In genomic region chr15:75454471-75455418, GRCh38 we compare ENCODE assay signal across 8 cellular contexts. TPM values are rescaled to one million over a fixed set of nuclear protein-coding genes. Genes with fewer than 3 reads are reported as not detected.
DNase-seq lines count a peak whose midpoint lies in the region; ATAC-seq and TF ChIP-seq lines count a peak whose summit lies in the region.

No MANE protein-coding gene starts in this region.

- no peaks in the 10 kb centered on the region for H3K9me3 Mint-ChIP-seq in activated CD4-positive, alpha-beta T cell treated with anti-CD3 and anti-CD28 coated beads, Interleukin-2, amount 10 ng/mL, durations not matched to agents 7 days and 5 days

- TF ChIP-seq CTCF in GM10248 (IDR thresholded peaks at IDR 0.05; ENCODE audit: control extremely low read depth, extremely low read depth, low read depth, missing control alignments), result no peak

- peaks cover 3% of the 10 kb centered on the region for H3K36me3 Mint-ChIP-seq in activated CD4-positive, alpha-beta T cell treated with anti-CD3 and anti-CD28 coated beads, Interleukin-2, amount 10 ng/mL, durations not matched to agents 7 days and 5 days (ENCODE audit: low read depth)

- POLR2A ChIA-PET in GM10248 (lab: Yijun Ruan, JAX), result interaction anchor here (0.6 to 3.0 kb wide), 8 partner anchors 10 to 585 kb away, joined by 3 to 23 read pairs (median 5); partner anchors contain the start of genes IMP3, MAN2C1 and SNUPN
- POLR2A ChIA-PET in activated CD4-positive, alpha-beta T cell treated with anti-CD3 and anti-CD28 coated beads, Interleukin-2, amount 10 ng/mL, durations not matched to agents 7 days and 5 days (lab: Charles Lee), result interaction anchor here (0.7 to 5.0 kb wide), 5 partner anchors 8 to 186 kb away, joined by 3 to 18 read pairs (median 8); partner anchors contain the start of genes IMP3, MAN2C1 and SNUPN

- peak overlapping the region; percentile 95 for H3K27ac Mint-ChIP-seq in activated CD4-positive, alpha-beta T cell treated with anti-CD3 and anti-CD28 coated beads, Interleukin-2, amount 10 ng/mL, durations not matched to agents 7 days and 5 days

- DNase-seq in GM10248 (ENCODE audit: extremely low spot score), result peak; percentile 72
- DNase-seq in NCI-H2171 treated with DMSO at 0.1 percent for 48 hours (lab: John Stamatoyannopoulos, UW), result peak; percentile 78
- DNase-seq in activated CD4-positive, alpha-beta T cell treated with anti-CD3 and anti-CD28 coated beads, Interleukin-2, amount 10 ng/mL, durations not matched to agents 7 days and 5 days, result peak; percentile 83
- peak; percentile 91 for DNase-seq in dermis blood vessel endothelial cell
- DNase-seq in mesenteric fat pad (ENCODE audit: low spot score), result peak; percentile 94
- peak; percentile 52 for DNase-seq in stimulated activated CD8-positive, alpha-beta memory T cell treated with anti-CD3 and anti-CD28 coated beads, Interleukin-15, amount 100 ng/mL, for 1 hour (ENCODE audit: low read depth)
- no peak for DNase-seq in glomerular visceral epithelial cell (ENCODE audit: extremely low spot score)

- CTCF ChIA-PET in GM10248 (lab: Yijun Ruan, JAX), result interaction anchor here (0.7 to 7.7 kb wide), 7 partner anchors 11 to 232 kb away, joined by 3 to 47 read pairs (median 6); partner anchors contain the start of genes IMP3 and MAN2C1
- CTCF ChIA-PET in activated CD4-positive, alpha-beta T cell treated with anti-CD3 and anti-CD28 coated beads, Interleukin-2, amount 10 ng/mL, durations not matched to agents 7 days and 5 days (lab: Charles Lee), result interaction anchor here (0.8 to 3.0 kb wide), 11 partner anchors 9 to 393 kb away, joined by 3 to 21 read pairs (median 4); partner anchors contain the start of genes IMP3, MAN2C1 and SNX33

- H3K4me1 Mint-ChIP-seq in activated CD4-positive, alpha-beta T cell treated with anti-CD3 and anti-CD28 coated beads, Interleukin-2, amount 10 ng/mL, durations not matched to agents 7 days and 5 days, result peaks cover 22% of the 10 kb centered on the region

- ATAC-seq in HG03039 (IDR thresholded peaks at IDR 0.05; ENCODE audit: unreplicated experiment), result no peak

- H3K27me3 Mint-ChIP-seq in activated CD4-positive, alpha-beta T cell treated with anti-CD3 and anti-CD28 coated beads, Interleukin-2, amount 10 ng/mL, durations not matched to agents 7 days and 5 days, result no peaks in the 10 kb centered on the region

- peak overlapping the region; percentile 87 for H3K4me3 Mint-ChIP-seq in activated CD4-positive, alpha-beta T cell treated with anti-CD3 and anti-CD28 coated beads, Interleukin-2, amount 10 ng/mL, durations not matched to agents 7 days and 5 days

RNA-seq across cellular contexts. Expression of gene SIN3A, which starts 3.3 kb away (rescaled TPM):
- total RNA-seq in activated CD4-positive, alpha-beta T cell treated with anti-CD3 and anti-CD28 coated beads, Interleukin-2, amount 10 ng/mL, durations not matched to agents 7 days and 5 days, result 100 to 1,000 TPM; 106 to 115 TPM
- total RNA-seq in dermis blood vessel endothelial cell (32.0 and 40.8 TPM in 2 replicates), mesenteric fat pad (41.9 TPM)
